Comparison of ENCODE assay signal across 8 cellular contexts in the genomic region with DNA sequence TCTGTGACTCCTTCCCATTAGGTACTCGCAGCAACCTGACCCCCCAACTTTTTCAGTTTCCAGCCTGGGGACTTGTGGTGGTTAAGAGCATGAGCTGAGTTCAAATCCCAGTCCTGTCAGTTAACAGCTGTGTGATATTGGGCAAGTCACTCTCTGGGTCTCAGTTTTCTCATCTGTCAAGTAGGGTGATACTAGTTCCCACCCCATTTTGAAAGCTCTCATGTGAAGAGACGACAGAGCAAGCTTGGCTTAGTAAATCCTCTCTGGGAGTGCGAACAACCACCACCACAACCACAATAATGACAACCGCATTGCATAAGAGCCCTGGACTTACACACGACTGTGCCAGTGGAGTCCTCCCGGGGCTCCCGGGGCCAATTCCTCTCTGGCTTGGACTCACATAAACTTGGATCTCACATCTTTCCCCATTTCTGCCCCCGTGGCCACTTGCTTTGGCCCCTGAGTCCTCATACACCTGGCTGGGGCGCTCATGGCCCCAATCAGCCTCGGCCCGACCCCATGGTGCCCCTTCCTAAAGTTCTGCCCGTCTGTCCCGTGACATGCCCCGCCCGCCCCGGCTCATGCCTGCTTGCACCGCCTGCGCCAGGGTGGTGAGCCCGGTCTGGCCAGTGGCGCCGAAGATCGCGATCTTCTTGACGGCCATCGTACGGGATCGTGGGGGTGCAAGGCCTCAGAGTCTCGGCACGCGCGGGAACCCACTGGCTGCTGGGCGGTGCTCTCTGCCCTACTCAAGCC. TPM values are rescaled to one million over a fixed set of nuclear protein-coding genes. Genes with fewer than 3 reads are reported as not detected.
DNase-seq lines count a peak whose midpoint lies in the region; ATAC-seq, FAIRE-seq and TF ChIP-seq lines count a peak whose summit lies in the region.

TSS of gene BLVRB (minus strand) at position 721 of the 756 bp plus-strand sequence. CDS start at position 664, 57 bp downstream.

- H3K4me3 ChIP-seq in GM06990 (replicated peaks; ENCODE audit: low read depth, low read length) (peak within 1 kb of the TSS; percentile 78), endothelial cell of umbilical vein (replicated peaks in 1 of 3; ENCODE audit: insufficient read depth in 1 of 3, low read depth in 1 of 3, low read length in 3 of 3) (peak within 1 kb of the TSS; percentile 14 to 69 (median 49)), mucosa of stomach (ENCODE audit: low read length) (peak within 1 kb of the TSS; percentile 85)

- no peaks in the 10 kb centered on the region for H4K20me1 ChIP-seq in endothelial cell of umbilical vein (replicated peaks; ENCODE audit: control insufficient read depth, extremely low read depth, insufficient read depth, low read length)

- DNase-seq in GM06990 (ENCODE audit: extremely low read depth, insufficient read length), result no peak
- peak; percentile 60 for DNase-seq in HT1080 (ENCODE audit: low read depth)
- peak in 3 of 5 experiments; percentile 21 to 79 (median 60) for DNase-seq in T-helper 2 cell
- DNase-seq in endothelial cell of umbilical vein (ENCODE audit: low read depth, low spot score), result no peak
- DNase-seq in NCI-H1105 treated with DMSO at 0.1 percent for 48 hours (lab: John Stamatoyannopoulos, UW), result no peak

- H3K9me1 ChIP-seq in endothelial cell of umbilical vein (replicated peaks; ENCODE audit: control insufficient read depth, extremely low read depth, insufficient read depth, low read length), result no peaks in the 10 kb centered on the region

- dilution Hi-C loops in endothelial cell of umbilical vein (cut with MboI; ENCODE audit: extremely low pct_ligation_motif_present, low sequenced_read_pairs), result no loop called here

- TF ChIP-seq CTCF in GM06990 (IDR thresholded peaks at IDR 0.05; ENCODE audit: insufficient read depth, low read length, poor library complexity, severe bottlenecking), result no peak
- TF ChIP-seq CTCF in endothelial cell of umbilical vein (IDR thresholded peaks at IDR 0.05; ENCODE audit: extremely low read depth in 1 of 2, insufficient read depth in 1 of 2, low read depth in 1 of 2, low read length in 2 of 2), result no peak

- no TSS peak for BruUV-seq in endothelial cell of umbilical vein (replicated peaks; lab: Mats Ljungman, UMichigan)

- peak within 1 kb of the TSS; percentile 47 for H3K27ac ChIP-seq in endothelial cell of umbilical vein (ENCODE audit: insufficient read depth, low read depth, low read length)

- peak; percentile 43 for FAIRE-seq in endothelial cell of umbilical vein (lab: Jason Lieb, UNC)

- POLR2A ChIA-PET in endothelial cell of umbilical vein (lab: Charles Lee), result interaction anchor here (0.6 to 2.4 kb wide), 5 partner anchors 21 to 287 kb away, joined by 3 to 13 read pairs (median 4); partner anchors contain the start of genes SERTAD1 and SERTAD3

- intact Hi-C loops in endothelial cell of umbilical vein (cut with micrococcal nuclease), result loop anchor here (1.0 to 5.0 kb wide), 4 partner anchors 58 to 180 kb away; partner anchors contain the start of genes AKT2, C19orf47 and PLD3

- ATAC-seq in GM21526 (IDR thresholded peaks at IDR 0.05; ENCODE audit: low FRiP score, unreplicated experiment), result no peak
- no peak for ATAC-seq in HG02870 (IDR thresholded peaks at IDR 0.05; ENCODE audit: unreplicated experiment)

- peak within 1 kb of the TSS; percentile 30 for H3K4me2 ChIP-seq in endothelial cell of umbilical vein (ENCODE audit: insufficient read depth, low read length)

- H3K9ac ChIP-seq in endothelial cell of umbilical vein (replicated peaks; ENCODE audit: extremely low read depth, insufficient read depth, low read length) (peak within 1 kb of the TSS; percentile 62), mucosa of stomach (ENCODE audit: low read length) (peak within 1 kb of the TSS; percentile 88)

- no peaks in the 10 kb centered on the region for H3K36me3 ChIP-seq in GM06990 (ENCODE audit: control insufficient read depth, insufficient read depth, low read length)
- H3K36me3 ChIP-seq in endothelial cell of umbilical vein (ENCODE audit: control insufficient read depth in 2 of 2, extremely low read depth in 1 of 2, insufficient read depth in 2 of 2, low read length in 2 of 2), result no peaks in the 10 kb centered on the region
- no peaks in the 10 kb centered on the region for H3K36me3 ChIP-seq in mucosa of stomach (ENCODE audit: control insufficient read depth, insufficient read depth, low read length)

- CTCF ChIA-PET in endothelial cell of umbilical vein (lab: Charles Lee), result interaction anchor here (0.6 to 4.4 kb wide), 27 partner anchors 9 to 342 kb away, joined by 3 to 44 read pairs (median 5); partner anchors contain the start of genes LTBP4 and SERTAD1

- no peaks in the 10 kb centered on the region for H3K79me2 ChIP-seq in endothelial cell of umbilical vein (ENCODE audit: control insufficient read depth, insufficient read depth, low read length)

- H3K27me3 ChIP-seq in GM06990 (replicated peaks; ENCODE audit: control insufficient read depth, insufficient read depth, low read length), result no peaks in the 10 kb centered on the region; the same call in 1 of the 2 replicates
- H3K27me3 ChIP-seq in endothelial cell of umbilical vein (ENCODE audit: control insufficient read depth in 2 of 2, insufficient read depth in 2 of 2, low read length in 2 of 2), result peaks cover 2 to 5% of the 10 kb centered on the region in 2 experiments
- H3K27me3 ChIP-seq in mucosa of stomach (ENCODE audit: control insufficient read depth, insufficient read depth, low read length), result peaks cover 6% of the 10 kb centered on the region

- no peak for TF ChIP-seq POLR2A in endothelial cell of umbilical vein (IDR thresholded peaks at IDR 0.05; ENCODE audit: low read depth, low read length)

- peaks cover 14% of the 10 kb centered on the region for H3K4me1 ChIP-seq in endothelial cell of umbilical vein (ENCODE audit: control insufficient read depth, extremely low read depth, insufficient read depth, low read length)
- peaks cover 27% of the 10 kb centered on the region for H3K4me1 ChIP-seq in mucosa of stomach (ENCODE audit: control insufficient read depth, insufficient read depth, low read length)

- H3K9me3 ChIP-seq in endothelial cell of umbilical vein (replicated peaks; ENCODE audit: control insufficient read depth, insufficient read depth, low read length), result no peaks in the 10 kb centered on the region
- no peaks in the 10 kb centered on the region for H3K9me3 ChIP-seq in mucosa of stomach (ENCODE audit: control insufficient read depth, low read length)

- peak within 1 kb of the TSS; percentile 75 for H2AFZ ChIP-seq in endothelial cell of umbilical vein (ENCODE audit: low read depth, low read length)

TF ChIP-seq in endothelial cell of umbilical vein, 7 proteins besides CTCF, POLR2A, EP300 and RAD21:
- TF ChIP-seq JUN (IDR thresholded peaks at IDR 0.05; ENCODE audit: borderline replicate concordance, insufficient read depth, insufficient read length, low read depth) (no peak), GATA2 (IDR thresholded peaks at IDR 0.05; ENCODE audit: insufficient read depth, insufficient read length, low read depth, low read length) (no peak), POLR2AphosphoS5 (IDR thresholded peaks at IDR 0.05; ENCODE audit: insufficient read depth, low read depth, low read length) (peak; percentile 35), EZH2 (IDR thresholded peaks at IDR 0.05; ENCODE audit: borderline replicate concordance, low read depth, low read length, severe bottlenecking) (no peak)

RNA-seq across cellular contexts. Expression of gene BLVRB, which starts in this region (rescaled TPM):
- total RNA-seq in HT1080 (2014; rRNA removed; shearing (Covaris generic)), result 44.5 and 48.3 TPM in 2 replicates
- polyA plus RNA-seq in HT1080 (2015; cell fraction: cytosol; rRNA removed), result 40.3 and 48.6 TPM in 2 replicates
- 30.7 TPM in 2 replicates for polyA plus RNA-seq in HT1080 (2015; cell fraction: nucleus; rRNA removed)
- total RNA-seq in endothelial cell of umbilical vein, result 30.8 and 35.8 TPM in 2 replicates
- 113 and 175 TPM in 2 replicates for polyA plus RNA-seq in endothelial cell of umbilical vein
- polyA plus RNA-seq in endothelial cell of umbilical vein (2011; cell fraction: cytosol; rRNA removed), result 58.0 and 66.5 TPM in 2 replicates
- 19.0 and 26.5 TPM in 2 replicates for polyA plus RNA-seq in endothelial cell of umbilical vein (2011; cell fraction: nucleus; rRNA removed)
- 51.8 and 82.9 TPM in 2 replicates for polyA plus RNA-seq in endothelial cell of umbilical vein (2012)
- 35.6 and 40.8 TPM in 2 replicates for polyA minus RNA-seq in endothelial cell of umbilical vein
- 107 TPM for polyA minus RNA-seq in endothelial cell of umbilical vein (2011; cell fraction: cytosol; rRNA and poly(A)+ RNA removed)
- 9.9 and 14.9 TPM in 2 replicates for polyA minus RNA-seq in endothelial cell of umbilical vein (2011; cell fraction: nucleus; rRNA and poly(A)+ RNA removed)

Comparison
In these comparisons a context has a peak if more than half of its experiments do, and no peak if none do; other contexts are left out.
1. DNase-seq: peak in HT1080 (single experiment) and T-helper 2 cell (3 of 5); none in GM06990 (single experiment), endothelial cell of umbilical vein (single experiment) and NCI-H1105 treated with DMSO at 0.1 percent for 48 hours (single experiment).
2. Peak in every context shown above with its lines, with median percentiles within 50 percentile points of each other: H3K4me3 ChIP-seq.